10 cellular contexts compared by ENCODE assay signal in genomic region chr6:32842021-32842650, GRCh38. TPM values are rescaled to one million over a fixed set of nuclear protein-coding genes. Genes with fewer than 3 reads are reported as not detected.
A peak's percentile ranks its signal among the peaks of the same experiment; 100 is the strongest.
DNase-seq lines count a peak whose midpoint lies in the region; ATAC-seq and TF ChIP-seq lines count a peak whose summit lies in the region.
"Had no signal": no experiment of that assay in that cellular context is flagged by ENCODE, and none has a peak within 500 bp of the region (broad histone marks: within the 10 kb centered on the region; RNA-seq: fewer than 3 reads in every experiment).

No MANE protein-coding gene starts in this region.

- no peaks in the 10 kb centered on the region for H3K9me3 ChIP-seq in BLaER1

- H3K27ac ChIP-seq in BLaER1, result peak overlapping the region; percentile 97; the same call in 1 of the 2 replicates

- H3K36me3 Mint-ChIP-seq in activated naive CD8-positive, alpha-beta T cell treated with anti-CD3 and anti-CD28 coated beads, Interleukin-2, amount 10 ng/mL, durations not matched to agents 7 days and 5 days, result peaks cover 69% of the 10 kb centered on the region
- peaks cover 27% of the 10 kb centered on the region for H3K36me3 Mint-ChIP-seq in natural killer cell

- intact Hi-C loops in natural killer cell (cut with micrococcal nuclease), result loop anchor here (5.0 kb wide), 1 partner anchor 645 kb away; no protein-coding TSS in a partner anchor

- H3K4me3 ChIP-seq in BLaER1 (peak overlapping the region; percentile 83), GM12875 (ENCODE audit: low read depth, low read length) (peak overlapping the region; percentile 67)

- peak overlapping the region; percentile 92 for H3K9ac ChIP-seq in BLaER1

- no peaks in the 10 kb centered on the region for H4K20me1 ChIP-seq in BLaER1

- H3K4me1 ChIP-seq in BLaER1, result peaks cover 75% of the 10 kb centered on the region

- H3K27me3 Mint-ChIP-seq in activated naive CD8-positive, alpha-beta T cell treated with anti-CD3 and anti-CD28 coated beads, Interleukin-2, amount 10 ng/mL, durations not matched to agents 7 days and 5 days, result no peaks in the 10 kb centered on the region
- no peaks in the 10 kb centered on the region for H3K27me3 Mint-ChIP-seq in natural killer cell (ENCODE audit: low read depth in 2 of 2)

- H3K9me3 Mint-ChIP-seq in activated naive CD8-positive, alpha-beta T cell treated with anti-CD3 and anti-CD28 coated beads, Interleukin-2, amount 10 ng/mL, durations not matched to agents 7 days and 5 days, result no peaks in the 10 kb centered on the region
- H3K9me3 Mint-ChIP-seq in natural killer cell, result no peaks in the 10 kb centered on the region
- H3K9me3 Mint-ChIP-seq: WTC11 had no signal

- no peak for ATAC-seq in activated naive CD8-positive, alpha-beta T cell treated with anti-CD3 and anti-CD28 coated beads, Interleukin-2, amount 10 ng/mL, durations not matched to agents 7 days and 5 days (ENCODE audit: low read depth)
- ATAC-seq in natural killer cell (no peak), HG03469 (IDR thresholded peaks at IDR 0.05; ENCODE audit: unreplicated experiment) (no peak), HG02759 (IDR thresholded peaks at IDR 0.05; ENCODE audit: unreplicated experiment) (no peak)
- ATAC-seq: WTC11 had no signal

- peaks cover 33% of the 10 kb centered on the region for H3K36me3 ChIP-seq in BLaER1

- peaks cover 60% of the 10 kb centered on the region for H3K4me1 Mint-ChIP-seq in activated naive CD8-positive, alpha-beta T cell treated with anti-CD3 and anti-CD28 coated beads, Interleukin-2, amount 10 ng/mL, durations not matched to agents 7 days and 5 days
- H3K4me1 Mint-ChIP-seq in natural killer cell, result peaks cover 76 to 84% of the 10 kb centered on the region in 2 donors

- peak overlapping the region; percentile 97 for H3K4me3 Mint-ChIP-seq in activated naive CD8-positive, alpha-beta T cell treated with anti-CD3 and anti-CD28 coated beads, Interleukin-2, amount 10 ng/mL, durations not matched to agents 7 days and 5 days
- peak overlapping the region; percentile 100 for H3K4me3 Mint-ChIP-seq in natural killer cell

- peak overlapping the region; percentile 100 for H3K27ac Mint-ChIP-seq in activated naive CD8-positive, alpha-beta T cell treated with anti-CD3 and anti-CD28 coated beads, Interleukin-2, amount 10 ng/mL, durations not matched to agents 7 days and 5 days
- H3K27ac Mint-ChIP-seq in natural killer cell, result peak overlapping the region; percentile 96 to 100
- H3K27ac Mint-ChIP-seq: WTC11 had no signal

- no peak for DNase-seq in activated naive CD8-positive, alpha-beta T cell treated with anti-CD3 and anti-CD28 coated beads, Interleukin-2, amount 10 ng/mL, durations not matched to agents 7 days and 5 days
- no peak for DNase-seq in natural killer cell
- DNase-seq in inferior parietal cortex (ENCODE audit: extremely low spot score), result no peak
- no peak for DNase-seq in OCI-M2 (lab: John Stamatoyannopoulos, UW; ENCODE audit: unreplicated experiment)
- DNase-seq: mesendoderm had no signal

- peak overlapping the region; percentile 94 for H3K4me2 ChIP-seq in BLaER1

- H3K27me3 ChIP-seq in BLaER1, result no peaks in the 10 kb centered on the region

- POLR2A ChIA-PET in activated naive CD8-positive, alpha-beta T cell treated with anti-CD3 and anti-CD28 coated beads, Interleukin-2, amount 10 ng/mL, durations not matched to agents 7 days and 5 days (lab: Charles Lee), result interaction anchor here (0.9 to 10.7 kb wide), 8 partner anchors 9 to 138 kb away, joined by 3 to 773 read pairs (median 12); partner anchors contain the start of genes BRD2, PSMB9 and TAP1

- no peak for TF ChIP-seq CTCF in GM12875 (IDR thresholded peaks at IDR 0.05; ENCODE audit: borderline replicate concordance, insufficient read depth, low read depth, low read length)
- TF ChIP-seq CTCF in natural killer cell (IDR thresholded peaks at IDR 0.05), result no peak

RNA-seq across cellular contexts. Expression of gene PSMB8, which starts 1.7 kb away (rescaled TPM):
- 100 to 1,000 TPM; 308 to 327 TPM for total RNA-seq in activated naive CD8-positive, alpha-beta T cell treated with anti-CD3 and anti-CD28 coated beads, Interleukin-2, amount 10 ng/mL, durations not matched to agents 7 days and 5 days
- 100 to 1,000 TPM; 160 to 170 (median 161) TPM for total RNA-seq in natural killer cell

RNA-seq across cellular contexts. Expression of gene TAP2, which starts 3.6 kb away (rescaled TPM):
- 100 to 1,000 TPM; 209 to 210 TPM for total RNA-seq in activated naive CD8-positive, alpha-beta T cell treated with anti-CD3 and anti-CD28 coated beads, Interleukin-2, amount 10 ng/mL, durations not matched to agents 7 days and 5 days
- total RNA-seq in natural killer cell, result 100 to 1,000 TPM; 162 to 221 (median 209) TPM

RNA-seq across cellular contexts. Expression of gene TAP1, which starts 11.4 kb away (rescaled TPM):
- total RNA-seq in activated naive CD8-positive, alpha-beta T cell treated with anti-CD3 and anti-CD28 coated beads, Interleukin-2, amount 10 ng/mL, durations not matched to agents 7 days and 5 days, result 100 to 1,000 TPM; 315 to 323 TPM
- total RNA-seq in natural killer cell, result 100 to 1,000 TPM; 134 to 193 (median 179) TPM

RNA-seq across cellular contexts. Expression of gene PSMB9, which starts 11.9 kb away (rescaled TPM):
- 100 to 1,000 TPM; 353 to 356 TPM for total RNA-seq in activated naive CD8-positive, alpha-beta T cell treated with anti-CD3 and anti-CD28 coated beads, Interleukin-2, amount 10 ng/mL, durations not matched to agents 7 days and 5 days
- 100 to 1,000 TPM; 112 to 190 (median 182) TPM for total RNA-seq in natural killer cell

RNA-seq across cellular contexts. Expression of gene HLA-DOB, which starts 25.3 kb away (rescaled TPM):
- 1 to 10 TPM; 2.4 to 3.1 TPM for total RNA-seq in activated naive CD8-positive, alpha-beta T cell treated with anti-CD3 and anti-CD28 coated beads, Interleukin-2, amount 10 ng/mL, durations not matched to agents 7 days and 5 days
- 10 to 100 TPM in 2 of 3 donors, 1 to 10 TPM in 1; 4.2 to 13.7 (median 10.4) TPM for total RNA-seq in natural killer cell
